Comparison of ENCODE assay signal across 1 cellular context in genomic region chr3:186783070-186783730, GRCh38.
TF ChIP-seq lines count a peak whose summit lies in the region.

TSS of gene EIF4A2 (plus strand) at chr3:186783577. CDS start at chr3:186783611, 34 bp downstream.

TF ChIP-seq in K562, 482 proteins besides CTCF, POLR2A, EP300 and RAD21 (continued from another document and continues in another):
- TF ChIP-seq ZBTB7A (IDR thresholded peaks at IDR 0.05; ENCODE audit: borderline replicate concordance, control insufficient read depth, low read depth, low read length) (peak; percentile 32; the same call in 1 of the 2 replicates), RCOR1 (IDR thresholded peaks at IDR 0.05; ENCODE audit: borderline replicate concordance in 1 of 2, low read depth in 2 of 2, low read length in 2 of 2) (peak in 1 of 2 experiments; percentile 65; a peak in 2 of 4 replicates), GABPA (tag; conservative IDR thresholded peaks at IDR 0.05; ENCODE audit: low read depth) (peak; percentile 90), ZNF766 (CRISPR knock-in tag; conservative IDR thresholded peaks at IDR 0.05) (peak; percentile 62; the same call in 1 of the 2 replicates), NFIC (IDR thresholded peaks at IDR 0.05) (peak; percentile 65), ESRRA (IDR thresholded peaks at IDR 0.05; ENCODE audit: borderline replicate concordance, low read depth) (peak; percentile 64), FOXA1 (IDR thresholded peaks at IDR 0.05; ENCODE audit: borderline replicate concordance) (no peak), ZNF121 (CRISPR knock-in tag; conservative IDR thresholded peaks at IDR 0.05) (no peak), TCF7 (IDR thresholded peaks at IDR 0.05; ENCODE audit: borderline replicate concordance) (peak; percentile 5; the same call in 1 of the 2 replicates), BHLHE40 (IDR thresholded peaks at IDR 0.05; ENCODE audit: low read length) (no peak), SMARCB1 (IDR thresholded peaks at IDR 0.05; ENCODE audit: insufficient read length, low read depth) (no peak), TFE3 (CRISPR knock-in tag; IDR thresholded peaks at IDR 0.05) (no peak), KAT7 (CRISPR knock-in tag; IDR thresholded peaks at IDR 0.05; ENCODE audit: borderline replicate concordance) (no peak), NFE2L1 (tag; IDR thresholded peaks at IDR 0.05; ENCODE audit: borderline replicate concordance, low read depth) (no peak), ZNF232 (CRISPR knock-in tag; IDR thresholded peaks at IDR 0.05) (no peak), ZSCAN29 (IDR thresholded peaks at IDR 0.05) (peak; percentile 59; the same call in 1 of the 2 replicates), HNRNPUL1 (IDR thresholded peaks at IDR 0.05; ENCODE audit: low read length) (peak; percentile 62; the same call in 1 of the 2 replicates), MAZ (CRISPR knock-in tag; conservative IDR thresholded peaks at IDR 0.05 in 1 of 2, IDR thresholded peaks at IDR 0.05 in 1 of 2) (peak; percentile 61 to 85), U2AF1 (optimal IDR thresholded peaks at IDR 0.05; ENCODE audit: low read depth, low read length) (peak; percentile 37), MYC (IDR thresholded peaks at IDR 0.05; ENCODE audit: low read depth, low read length) (peak; percentile 89), MYC (CRISPR knock-in tag; IDR thresholded peaks at IDR 0.05; ENCODE audit: borderline replicate concordance, low read depth) (peak; percentile 85; the same call in 1 of the 2 replicates), PTBP1 (IDR thresholded peaks at IDR 0.05; ENCODE audit: low read depth, low read length) (peak; percentile 70; the same call in 1 of the 2 replicates), NRF1 (conservative IDR thresholded peaks at IDR 0.05 in 1 of 2, IDR thresholded peaks at IDR 0.05 in 1 of 2) (peak; percentile 68 to 73), GTF2B (IDR thresholded peaks at IDR 0.05; ENCODE audit: extremely low read depth, insufficient read length) (peak; percentile 96), KLF1 (tag; IDR thresholded peaks at IDR 0.05) (peak; percentile 75; the same call in 1 of the 2 replicates), MTA1 (IDR thresholded peaks at IDR 0.05; ENCODE audit: borderline replicate concordance) (0 out of 2 replicates have a peak, but pooled peaks have one; percentile 43), RBM39 (optimal IDR thresholded peaks at IDR 0.05; ENCODE audit: low read depth, low read length) (peak; percentile 97), CHD4 (IDR thresholded peaks at IDR 0.05; ENCODE audit: insufficient read depth, insufficient replicate concordance, low read depth, low read length, poor library complexity, severe bottlenecking) (no peak), GATAD2B (IDR thresholded peaks at IDR 0.05; ENCODE audit: borderline replicate concordance) (peak; percentile 63; the same call in 1 of the 2 replicates), THAP12 (CRISPR knock-in tag; IDR thresholded peaks at IDR 0.05) (peak; percentile 48; the same call in 1 of the 2 replicates), POLR2B (IDR thresholded peaks at IDR 0.05; ENCODE audit: low read depth, partially characterized antibody) (peak; percentile 100), MTA3 (IDR thresholded peaks at IDR 0.05; ENCODE audit: borderline replicate concordance) (peak; percentile 99), CBFA2T3 (IDR thresholded peaks at IDR 0.05) (0 out of 2 replicates have a peak, but pooled peaks have one; percentile 9), KLF10 (CRISPR knock-in tag; IDR thresholded peaks at IDR 0.05) (0 out of 2 replicates have a peak, but pooled peaks have one; percentile 4), AFF4 (CRISPR knock-in tag; IDR thresholded peaks at IDR 0.05) (no peak), HDAC1 (IDR thresholded peaks at IDR 0.05) (peak; percentile 39 to 72; a peak in 3 of 4 replicates), FOSL1 (tag; conservative IDR thresholded peaks at IDR 0.05) (peak; percentile 56; the same call in 1 of the 2 replicates), ATF2 (CRISPR knock-in tag; IDR thresholded peaks at IDR 0.05) (no peak)
- TF ChIP-seq, protein P1, sequence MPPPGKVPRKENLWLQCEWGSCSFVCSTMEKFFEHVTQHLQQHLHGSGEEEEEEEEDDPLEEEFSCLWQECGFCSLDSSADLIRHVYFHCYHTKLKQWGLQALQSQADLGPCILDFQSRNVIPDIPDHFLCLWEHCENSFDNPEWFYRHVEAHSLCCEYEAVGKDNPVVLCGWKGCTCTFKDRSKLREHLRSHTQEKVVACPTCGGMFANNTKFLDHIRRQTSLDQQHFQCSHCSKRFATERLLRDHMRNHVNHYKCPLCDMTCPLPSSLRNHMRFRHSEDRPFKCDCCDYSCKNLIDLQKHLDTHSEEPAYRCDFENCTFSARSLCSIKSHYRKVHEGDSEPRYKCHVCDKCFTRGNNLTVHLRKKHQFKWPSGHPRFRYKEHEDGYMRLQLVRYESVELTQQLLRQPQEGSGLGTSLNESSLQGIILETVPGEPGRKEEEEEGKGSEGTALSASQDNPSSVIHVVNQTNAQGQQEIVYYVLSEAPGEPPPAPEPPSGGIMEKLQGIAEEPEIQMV (tag; conservative IDR thresholded peaks at IDR 0.05; ENCODE audit: low read depth): no peak
- TF ChIP-seq, protein P2, sequence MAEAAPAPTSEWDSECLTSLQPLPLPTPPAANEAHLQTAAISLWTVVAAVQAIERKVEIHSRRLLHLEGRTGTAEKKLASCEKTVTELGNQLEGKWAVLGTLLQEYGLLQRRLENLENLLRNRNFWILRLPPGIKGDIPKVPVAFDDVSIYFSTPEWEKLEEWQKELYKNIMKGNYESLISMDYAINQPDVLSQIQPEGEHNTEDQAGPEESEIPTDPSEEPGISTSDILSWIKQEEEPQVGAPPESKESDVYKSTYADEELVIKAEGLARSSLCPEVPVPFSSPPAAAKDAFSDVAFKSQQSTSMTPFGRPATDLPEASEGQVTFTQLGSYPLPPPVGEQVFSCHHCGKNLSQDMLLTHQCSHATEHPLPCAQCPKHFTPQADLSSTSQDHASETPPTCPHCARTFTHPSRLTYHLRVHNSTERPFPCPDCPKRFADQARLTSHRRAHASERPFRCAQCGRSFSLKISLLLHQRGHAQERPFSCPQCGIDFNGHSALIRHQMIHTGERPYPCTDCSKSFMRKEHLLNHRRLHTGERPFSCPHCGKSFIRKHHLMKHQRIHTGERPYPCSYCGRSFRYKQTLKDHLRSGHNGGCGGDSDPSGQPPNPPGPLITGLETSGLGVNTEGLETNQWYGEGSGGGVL (CRISPR knock-in tag; IDR thresholded peaks at IDR 0.05): no peak
- TF ChIP-seq, protein P3, sequence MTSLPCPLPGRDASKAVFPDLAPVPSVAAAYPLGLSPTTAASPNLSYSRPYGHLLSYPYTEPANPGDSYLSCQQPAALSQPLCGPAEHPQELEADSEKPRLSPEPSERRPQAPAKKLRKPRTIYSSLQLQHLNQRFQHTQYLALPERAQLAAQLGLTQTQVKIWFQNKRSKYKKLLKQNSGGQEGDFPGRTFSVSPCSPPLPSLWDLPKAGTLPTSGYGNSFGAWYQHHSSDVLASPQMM (CRISPR knock-in tag; IDR thresholded peaks at IDR 0.05): no peak
- TF ChIP-seq, protein P4, sequence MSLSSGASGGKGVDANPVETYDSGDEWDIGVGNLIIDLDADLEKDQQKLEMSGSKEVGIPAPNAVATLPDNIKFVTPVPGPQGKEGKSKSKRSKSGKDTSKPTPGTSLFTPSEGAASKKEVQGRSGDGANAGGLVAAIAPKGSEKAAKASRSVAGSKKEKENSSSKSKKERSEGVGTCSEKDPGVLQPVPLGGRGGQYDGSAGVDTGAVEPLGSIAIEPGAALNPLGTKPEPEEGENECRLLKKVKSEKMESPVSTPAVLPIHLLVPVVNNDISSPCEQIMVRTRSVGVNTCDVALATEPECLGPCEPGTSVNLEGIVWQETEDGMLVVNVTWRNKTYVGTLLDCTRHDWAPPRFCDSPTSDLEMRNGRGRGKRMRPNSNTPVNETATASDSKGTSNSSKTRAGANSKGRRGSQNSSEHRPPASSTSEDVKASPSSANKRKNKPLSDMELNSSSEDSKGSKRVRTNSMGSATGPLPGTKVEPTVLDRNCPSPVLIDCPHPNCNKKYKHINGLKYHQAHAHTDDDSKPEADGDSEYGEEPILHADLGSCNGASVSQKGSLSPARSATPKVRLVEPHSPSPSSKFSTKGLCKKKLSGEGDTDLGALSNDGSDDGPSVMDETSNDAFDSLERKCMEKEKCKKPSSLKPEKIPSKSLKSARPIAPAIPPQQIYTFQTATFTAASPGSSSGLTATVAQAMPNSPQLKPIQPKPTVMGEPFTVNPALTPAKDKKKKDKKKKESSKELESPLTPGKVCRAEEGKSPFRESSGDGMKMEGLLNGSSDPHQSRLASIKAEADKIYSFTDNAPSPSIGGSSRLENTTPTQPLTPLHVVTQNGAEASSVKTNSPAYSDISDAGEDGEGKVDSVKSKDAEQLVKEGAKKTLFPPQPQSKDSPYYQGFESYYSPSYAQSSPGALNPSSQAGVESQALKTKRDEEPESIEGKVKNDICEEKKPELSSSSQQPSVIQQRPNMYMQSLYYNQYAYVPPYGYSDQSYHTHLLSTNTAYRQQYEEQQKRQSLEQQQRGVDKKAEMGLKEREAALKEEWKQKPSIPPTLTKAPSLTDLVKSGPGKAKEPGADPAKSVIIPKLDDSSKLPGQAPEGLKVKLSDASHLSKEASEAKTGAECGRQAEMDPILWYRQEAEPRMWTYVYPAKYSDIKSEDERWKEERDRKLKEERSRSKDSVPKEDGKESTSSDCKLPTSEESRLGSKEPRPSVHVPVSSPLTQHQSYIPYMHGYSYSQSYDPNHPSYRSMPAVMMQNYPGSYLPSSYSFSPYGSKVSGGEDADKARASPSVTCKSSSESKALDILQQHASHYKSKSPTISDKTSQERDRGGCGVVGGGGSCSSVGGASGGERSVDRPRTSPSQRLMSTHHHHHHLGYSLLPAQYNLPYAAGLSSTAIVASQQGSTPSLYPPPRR (CRISPR knock-in tag; IDR thresholded peaks at IDR 0.05; ENCODE audit: borderline replicate concordance): peak; percentile 66; the same call in 1 of the 2 replicates
